ENCODE assay signal across 33 cellular contexts in the genomic region with DNA sequence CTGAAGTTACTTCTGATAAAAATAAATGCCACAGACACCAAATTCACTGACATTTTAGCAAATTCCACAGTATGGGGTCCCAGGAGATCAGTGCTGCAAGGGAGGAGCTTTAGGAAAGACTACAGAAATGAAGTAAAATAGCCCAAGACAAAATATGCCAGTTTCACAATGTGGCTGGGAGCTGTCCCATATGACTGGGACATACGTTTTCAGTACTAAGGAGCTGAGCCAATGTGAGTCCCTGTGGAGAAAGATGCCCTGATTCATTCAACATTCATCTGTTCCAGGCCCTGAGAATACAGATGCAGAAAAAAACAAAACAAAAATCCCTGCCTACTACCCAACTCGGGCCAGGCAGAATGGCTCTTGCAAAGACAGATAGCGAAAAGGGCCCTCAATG.
"Had no signal": no experiment of that assay in that cellular context is flagged by ENCODE, and none has a peak within 500 bp of the region (broad histone marks: within the 10 kb centered on the region; RNA-seq: fewer than 3 reads in every experiment).

No MANE protein-coding gene starts in this region.

- DNase-seq: activated CD4-positive, alpha-beta memory T cell treated with anti-CD3 and anti-CD28 coated beads, Interleukin-2, amount 10 ng/mL, durations not matched to agents 7 days and 5 days; activated CD4-positive, alpha-beta T cell treated with anti-CD3 and anti-CD28 coated beads for 1 hour; activated CD4-positive, alpha-beta T cell treated with anti-CD3 and anti-CD28 coated beads for 48 hours; activated CD4-positive, CD25-positive, alpha-beta regulatory T cell; activated CD8-positive, alpha-beta memory T cell treated with anti-CD3 and anti-CD28 coated beads for 24 hours; activated CD8-positive, alpha-beta memory T cell treated with anti-CD3 and anti-CD28 coated beads, Interleukin-2, amount 10 ng/mL, durations not matched to agents 7 days and 5 days; activated CD8-positive, alpha-beta memory T cell treated with anti-CD3 and anti-CD28 coated beads, Interleukin-2, amount 50 U/mL, for 48 hours; activated effector memory CD4-positive, alpha-beta T cell treated with Interleukin-2 at 50 U/mL for 16 hours; activated naive CD4-positive, alpha-beta T cell treated with anti-CD3 and anti-CD28 coated beads, Interleukin-2, amount 50 U/mL, for 16 hours; activated naive CD8-positive, alpha-beta T cell treated with anti-CD3 and anti-CD28 coated beads for 36 hours; activated T-cell treated with anti-CD3 and anti-CD28 coated beads, Interleukin-2, amount 50 U/mL, for 48 hours; amygdala; cerebellar nuclear complex; Kasumi-1; MM.1S; MV-4-11; NCI-H1092; NCI-H1436 treated with DMSO at 0.1 percent for 48 hours; NCI-H1694 treated with DMSO at 0.1 percent for 48 hours; NCI-H2029; NCI-H2171; NCI-H510A; NCI-H526; NCI-H748 treated with DMSO at 0.1 percent for 48 hours; NK-92 treated with Interleukin-12 subunit alpha and Interleukin-12 subunit beta, amount 100 ng/mL, for 24 hours; PC-9; Right ventricle myocardium superior; SW 1271; T-helper 1 cell; T-helper 2 cell; T-helper 9 cell; WERI-Rb-1 had no signal

- H3K4me3 ChIP-seq: ascending aorta, PC-9 had no signal

- H3K27me3 ChIP-seq: ascending aorta had no signal

- ATAC-seq: activated CD8-positive, alpha-beta memory T cell treated with anti-CD3 and anti-CD28 coated beads, Interleukin-2, amount 10 ng/mL, durations not matched to agents 7 days and 5 days had no signal

- H3K4me1 ChIP-seq: ascending aorta had no signal

- H3K4me2 ChIP-seq: PC-9 had no signal

- H2AFZ ChIP-seq: PC-9 had no signal

- H3K9me3 ChIP-seq: ascending aorta had no signal

- H3K27ac ChIP-seq: ascending aorta, PC-9, WERI-Rb-1 had no signal

- H3K36me3 ChIP-seq: ascending aorta, WERI-Rb-1 had no signal
